17 cellular contexts compared by ENCODE assay signal in the genomic region with DNA sequence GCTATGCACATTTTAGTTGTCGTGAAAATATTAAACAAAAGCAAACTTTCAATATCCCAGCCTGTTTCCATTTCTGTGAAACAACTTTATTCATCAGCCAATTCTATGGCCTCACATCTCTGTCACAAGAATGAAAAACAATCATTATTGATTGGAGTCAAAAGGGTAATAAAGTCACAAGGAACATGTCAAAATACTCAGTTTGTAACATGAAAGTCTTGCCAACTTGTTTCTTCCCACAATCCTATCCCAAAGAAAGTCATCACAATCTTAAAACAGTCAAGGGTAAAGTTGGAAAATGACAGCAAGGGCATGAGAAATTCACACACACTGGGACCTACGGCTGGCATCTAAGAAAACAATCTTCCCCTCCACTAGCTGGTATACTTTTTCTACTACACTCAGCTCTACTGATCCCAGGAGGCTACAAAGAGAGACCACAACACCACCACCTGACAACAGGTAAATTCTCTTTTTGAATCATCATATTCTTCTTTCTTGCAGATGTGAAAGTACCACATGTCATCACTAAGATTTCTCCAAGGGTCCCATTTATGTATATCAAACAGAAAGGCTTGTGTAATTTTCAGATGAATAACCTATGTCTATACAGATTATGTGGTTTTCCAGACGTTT. TPM values are rescaled to one million over a fixed set of nuclear protein-coding genes. Genes with fewer than 3 reads are reported as not detected.
DNase-seq lines count a peak whose midpoint lies in the region; ATAC-seq, FAIRE-seq and TF ChIP-seq lines count a peak whose summit lies in the region.
"Had no signal": no experiment of that assay in that cellular context is flagged by ENCODE, and none has a peak within 500 bp of the region (broad histone marks: within the 10 kb centered on the region; RNA-seq: fewer than 3 reads in every experiment).

No MANE protein-coding gene starts in this region.

- BruUV-seq in GM12878 (replicated peaks; lab: Mats Ljungman, UMichigan) = no TSS peak

- H3K4me1 Mint-ChIP-seq in HFFc6 (ENCODE audit: low read depth) (peaks cover 50% of the 10 kb centered on the region), glutamatergic neuron (ENCODE audit: low read depth, unreplicated experiment) (no peaks in the 10 kb centered on the region)

- H3K9me3 Mint-ChIP-seq in HFFc6 (no peaks in the 10 kb centered on the region), glutamatergic neuron (ENCODE audit: unreplicated experiment) (no peaks in the 10 kb centered on the region)
- H3K9me3 Mint-ChIP-seq: activated naive CD4-positive, alpha-beta T cell treated with anti-CD3 and anti-CD28 coated beads, Interleukin-2, amount 50 U/mL, for 72 hours; CD4-positive, alpha-beta T cell had no signal

- ATAC-seq in GM12878 (no peak; the same call in 1 of the 3 replicates), lower lobe of right lung (no peak), thoracic aorta (ENCODE audit: insufficient number of reproducible peaks, low FRiP score, low read depth) (no peak), HG02852 (IDR thresholded peaks at IDR 0.05; ENCODE audit: unreplicated experiment) (no peak)

- H3K27ac ChIP-seq in GM12878 (ENCODE audit: control insufficient read depth, insufficient read depth) (no peak overlapping the region), lower lobe of right lung (peak overlapping the region; percentile 82), thoracic aorta (peak overlapping the region; percentile 80 to 94)
- H3K27ac ChIP-seq: epithelial cell of prostate had no signal

- SMC1A ChIA-PET in GM12878 (lab: Charles Lee; ENCODE audit: uncharacterized antibody, unreplicated experiment) = interaction anchor here (1.0 to 1.5 kb wide), 5 partner anchors 8 to 17 kb away, joined by 3 read pairs; no protein-coding TSS in a partner anchor

- in situ Hi-C loops in GM12878 (cut with MboI) = no loop called here

- no peak for TF ChIP-seq POLR2A in GM12878 (IDR thresholded peaks at IDR 0.05; ENCODE audit: low read depth, low read length)

- no peaks in the 10 kb centered on the region for H3K9me3 ChIP-seq in GM12878 (replicated peaks; ENCODE audit: control insufficient read depth, insufficient read depth, low read length)
- no peaks in the 10 kb centered on the region for H3K9me3 ChIP-seq in lower lobe of right lung
- no peaks in the 10 kb centered on the region for H3K9me3 ChIP-seq in thoracic aorta

- no peak for FAIRE-seq in GM12878 (lab: Jason Lieb, UNC)

- intact Hi-C loops in GM12878 (cut with micrococcal nuclease; ENCODE audit: unreplicated experiment) = no loop called here
- intact Hi-C loops in lower lobe of right lung (cut with DNase I) = no loop called here

- RAD21 ChIA-PET in GM12878 (lab: Charles Lee; ENCODE audit: unreplicated experiment) = no interaction called here

- H3K4me1 ChIP-seq in GM12878 (ENCODE audit: control insufficient read depth, insufficient read depth, low read length) (no peaks in the 10 kb centered on the region), lower lobe of right lung (peaks cover 28% of the 10 kb centered on the region), thoracic aorta (ENCODE audit: control insufficient read depth in 1 of 2, low read depth in 2 of 2) (peaks cover 6 to 37% of the 10 kb centered on the region in 2 donors)

- WGBS in GM12878 (ENCODE audit: insufficient coverage, insufficient replicate concordance, low lambda C conversion rate, missing lambda C conversion rate) = 49% methylated on average over 3 of the region's 3 CpGs

- no peaks in the 10 kb centered on the region for H3K27me3 ChIP-seq in GM12878 (replicated peaks in 1 of 2; ENCODE audit: control insufficient read depth in 2 of 2, insufficient read depth in 2 of 2, low read length in 1 of 2)
- no peaks in the 10 kb centered on the region for H3K27me3 ChIP-seq in lower lobe of right lung (ENCODE audit: low read depth)
- no peaks in the 10 kb centered on the region for H3K27me3 ChIP-seq in thoracic aorta (replicated peaks; ENCODE audit: insufficient read depth)

- H3K36me3 Mint-ChIP-seq in HFFc6 (ENCODE audit: low read depth) = peaks cover 37% of the 10 kb centered on the region
- H3K36me3 Mint-ChIP-seq in glutamatergic neuron (ENCODE audit: unreplicated experiment) = no peaks in the 10 kb centered on the region

- no peaks in the 10 kb centered on the region for H4K20me1 ChIP-seq in GM12878 (ENCODE audit: control insufficient read depth, insufficient read depth)

- POLR2A ChIA-PET in GM12878 (lab: Charles Lee) = no interaction called here

- no peak overlapping the region for H3K4me2 ChIP-seq in GM12878 (ENCODE audit: control insufficient read depth, insufficient read depth)

- H3K27me3 Mint-ChIP-seq in HFFc6 (ENCODE audit: insufficient read depth) (0 out of 2 replicates have a peak, but pooled peaks cover 1% of the 10 kb centered on the region), glutamatergic neuron (ENCODE audit: unreplicated experiment) (no peaks in the 10 kb centered on the region)
- H3K27me3 Mint-ChIP-seq: CD4-positive, alpha-beta T cell had no signal

- H3K27ac Mint-ChIP-seq in HFFc6 (peak overlapping the region; percentile 84), glutamatergic neuron (ENCODE audit: unreplicated experiment) (no peak overlapping the region)
- H3K27ac Mint-ChIP-seq: activated naive CD4-positive, alpha-beta T cell treated with anti-CD3 and anti-CD28 coated beads, Interleukin-2, amount 50 U/mL, for 72 hours; CD4-positive, alpha-beta T cell had no signal

- H3K36me3 ChIP-seq in GM12878 (ENCODE audit: control insufficient read depth in 2 of 2, insufficient read depth in 2 of 2, low read length in 1 of 2) = peaks cover 0 to 9% of the 10 kb centered on the region in 2 experiments
- peaks cover 26% of the 10 kb centered on the region for H3K36me3 ChIP-seq in lower lobe of right lung
- no peaks in the 10 kb centered on the region for H3K36me3 ChIP-seq in thoracic aorta

- DNase-seq in HFFc6 (no peak), GM12878 (ENCODE audit: low read depth, low spot score) (no peak), lower lobe of right lung (no peak), thoracic aorta (ENCODE audit: low spot score) (no peak), inferior parietal cortex (ENCODE audit: extremely low spot score) (no peak), glutamatergic neuron (no peak)
- DNase-seq: activated CD4-positive, CD25-positive, alpha-beta regulatory T cell; CD4-positive, alpha-beta T cell; cerebellar nuclear complex; hippocampal formation; mesendoderm; NCI-H1694; NCI-H446 treated with DMSO at 0.1 percent for 48 hours; nucleus accumbens had no signal

- no peak overlapping the region for H3K4me3 ChIP-seq in GM12878
- H3K4me3 ChIP-seq in lower lobe of right lung = no peak overlapping the region
- peak overlapping the region; percentile 30 for H3K4me3 ChIP-seq in thoracic aorta

- no peak overlapping the region for H2AFZ ChIP-seq in GM12878 (ENCODE audit: control insufficient read depth, low read depth, low read length)

- TF ChIP-seq CTCF in HFFc6 (IDR thresholded peaks at IDR 0.05) (no peak), GM12878 (IDR thresholded peaks at IDR 0.05 in 2 of 3, conservative IDR thresholded peaks at IDR 0.05 in 1 of 3; ENCODE audit: control insufficient read depth in 2 of 3, extremely low read depth in 1 of 3, insufficient read depth in 1 of 3, low read depth in 3 of 3, low read length in 3 of 3) (no peak), lower lobe of right lung (IDR thresholded peaks at IDR 0.05) (no peak), thoracic aorta (IDR thresholded peaks at IDR 0.05) (no peak), glutamatergic neuron (IDR thresholded peaks at IDR 0.05; ENCODE audit: partially characterized antibody, unreplicated experiment) (no peak)

- TF ChIP-seq RAD21 in GM12878 (IDR thresholded peaks at IDR 0.05; ENCODE audit: insufficient read depth, low read depth, low read length) = no peak

- CTCF ChIA-PET in GM12878 (lab: Yijun Ruan, JAX) = no interaction called here

- peak overlapping the region; percentile 18 for H3K4me3 Mint-ChIP-seq in HFFc6
- H3K4me3 Mint-ChIP-seq in glutamatergic neuron (ENCODE audit: unreplicated experiment) = no peak overlapping the region
- H3K4me3 Mint-ChIP-seq: CD4-positive, alpha-beta T cell had no signal

- no peaks in the 10 kb centered on the region; the same call in 1 of the 2 replicates for H3K79me2 ChIP-seq in GM12878 (ENCODE audit: control insufficient read depth, insufficient read depth, low read length)

- H3K9ac ChIP-seq in GM12878 (ENCODE audit: control insufficient read depth, insufficient read depth, low read length) = no peak overlapping the region

- TF ChIP-seq EP300 in GM12878 (IDR thresholded peaks at IDR 0.05; ENCODE audit: borderline replicate concordance in 1 of 2, control insufficient read depth in 1 of 2, low read depth in 2 of 2, low read length in 2 of 2) = no peak

TF ChIP-seq in GM12878, 131 proteins besides CTCF, POLR2A, EP300 and RAD21:
- TF ChIP-seq RUNX3 (IDR thresholded peaks at IDR 0.05; ENCODE audit: low read length) (peak; percentile 40; the same call in 1 of the 2 replicates), SMARCA5 (IDR thresholded peaks at IDR 0.05) (no peak), MEF2B (IDR thresholded peaks at IDR 0.05; ENCODE audit: partially characterized antibody, poor library complexity, severe bottlenecking) (peak; percentile 66), ATF7 (IDR thresholded peaks at IDR 0.05; ENCODE audit: low read depth) (0 out of 2 replicates have a peak, but pooled peaks have one; percentile 21), IKZF2 (IDR thresholded peaks at IDR 0.05) (peak in 1 of 2 experiments; percentile 31; a peak in 2 of 4 replicates)

RNA-seq across cellular contexts. Expression of a gene that starts 25.3 kb away (rescaled TPM):
- total RNA-seq in HFFc6 (2021; fragmentation: NEBNext Ultra II Directional; extraction: Animal tissue kit (Norgen Biotek cat#: 25700)) = 10 to 100 TPM; 45.6 to 56.7 (median 51.4) TPM
- total RNA-seq in GM12878 (2013; cell fraction: nucleolus; rRNA removed) = 179 and 185 TPM in 2 replicates
- total RNA-seq in GM12878 (2014; rRNA removed) = 53.1 and 63.2 TPM in 2 replicates
- 108 and 117 TPM in 2 replicates for total RNA-seq in GM12878 (2014; rRNA removed; fragmentation: Illumina TruSeq; extraction: Trizol)
- total RNA-seq in GM12878 (2021) = 63.6 and 75.7 TPM in 2 replicates
- polyA plus RNA-seq in GM12878 (2011; ENCODE audit: low read depth) = 24.8 TPM
- 51.7 and 77.0 TPM in 2 replicates for polyA plus RNA-seq in GM12878 (2011; rRNA removed)
- 22.1 and 23.1 TPM in 2 replicates for polyA plus RNA-seq in GM12878 (2011; cell fraction: cytosol; rRNA removed)
- 50.4 and 58.4 TPM in 2 replicates for polyA plus RNA-seq in GM12878 (2011; cell fraction: nucleus; rRNA removed)
- 36.5 and 37.8 TPM in 2 replicates for polyA plus RNA-seq in GM12878 (2012)
- 86.6 and 102 TPM in 2 replicates for polyA plus RNA-seq in GM12878 (2014; fragmentation: Illumina TruSeq; extraction: Trizol)
- polyA plus RNA-seq in GM12878 (2014; fragmentation: Nextera tagmentation; extraction: Ambion mirVana) = 100 to 1,000 TPM in 1 of 2 experiments, 10 to 100 TPM in 1; 62.3 to 108 TPM
- 44.9 and 55.8 TPM in 2 replicates for polyA plus RNA-seq in GM12878 (2014; rRNA removed)
- 10 to 100 TPM; 88.4 to 89.5 TPM for polyA plus RNA-seq in GM12878 (2016; fragmentation: Nextera tagmentation; extraction: Ambion mirVana)
- 28.1 and 41.2 TPM in 2 replicates for polyA minus RNA-seq in GM12878 (2011; rRNA and poly(A)+ RNA removed)
- polyA minus RNA-seq in GM12878 (2011; cell fraction: cytosol; rRNA and poly(A)+ RNA removed) = 15.2 and 17.5 TPM in 2 replicates
- 45.5 and 76.6 TPM in 2 replicates for polyA minus RNA-seq in GM12878 (2011; cell fraction: nucleus; rRNA and poly(A)+ RNA removed)
- total RNA-seq in lower lobe of right lung = 30.6 TPM
- 10 to 100 TPM; 12.0 to 50.6 TPM for total RNA-seq in thoracic aorta
- total RNA-seq in glutamatergic neuron (ENCODE audit: unreplicated experiment) = 33.4 TPM
